1 cellular context compared by ENCODE assay signal in genomic region chr14:34539407-34540180, GRCh38.
TF ChIP-seq lines count a peak whose summit lies in the region.

TSS of gene EAPP (minus strand) at chr14:34539701. CDS start at chr14:34539628, 73 bp downstream.

TF ChIP-seq in HepG2, 621 proteins besides CTCF, POLR2A, EP300 and RAD21 (continued from another document and continues in another):
- TF ChIP-seq WIZ (CRISPR knock-in tag; IDR thresholded peaks at IDR 0.05) = peak; percentile 96; the same call in 1 of the 2 replicates
- TF ChIP-seq ZNF564 (CRISPR knock-in tag; IDR thresholded peaks at IDR 0.05) = peak; percentile 96
- TF ChIP-seq STAT6 (CRISPR knock-in tag; IDR thresholded peaks at IDR 0.05; ENCODE audit: borderline replicate concordance) = peak; percentile 32; the same call in 1 of the 2 replicates
- TF ChIP-seq AGO2 (optimal IDR thresholded peaks at IDR 0.05; ENCODE audit: low read depth, low read length) = peak; percentile 95
- peak; percentile 73 for TF ChIP-seq ZNF629 (CRISPR knock-in tag; conservative IDR thresholded peaks at IDR 0.05)
- peak; percentile 87; the same call in 1 of the 2 replicates for TF ChIP-seq ZNF12 (CRISPR knock-in tag; IDR thresholded peaks at IDR 0.05)
- TF ChIP-seq CBX1 (IDR thresholded peaks at IDR 0.05; ENCODE audit: low read depth) = peak; percentile 99
- peak; percentile 97 for TF ChIP-seq ZFP41 (CRISPR knock-in tag; IDR thresholded peaks at IDR 0.05; ENCODE audit: borderline replicate concordance)
- peak; percentile 85 for TF ChIP-seq ZNF790 (CRISPR knock-in tag; IDR thresholded peaks at IDR 0.05; ENCODE audit: borderline replicate concordance)
- TF ChIP-seq SMC3 (IDR thresholded peaks at IDR 0.05; ENCODE audit: low read length) = peak; percentile 30; the same call in 1 of the 2 replicates
- TF ChIP-seq PRDM4 (CRISPR knock-in tag; IDR thresholded peaks at IDR 0.05; ENCODE audit: borderline replicate concordance) = peak; percentile 95
- TF ChIP-seq ZUFSP (CRISPR knock-in tag; IDR thresholded peaks at IDR 0.05; ENCODE audit: borderline replicate concordance) = no peak
- TF ChIP-seq ZNF687 (CRISPR knock-in tag; IDR thresholded peaks at IDR 0.05) = peak; percentile 99
- TF ChIP-seq MLX (CRISPR knock-in tag; IDR thresholded peaks at IDR 0.05) = peak; percentile 68
- TF ChIP-seq MBNL3 (CRISPR knock-in tag; conservative IDR thresholded peaks at IDR 0.05) = no peak
- peak; percentile 95 for TF ChIP-seq CREB1 (IDR thresholded peaks at IDR 0.05)
- peak; percentile 96; the same call in 1 of the 2 replicates for TF ChIP-seq CREB1 (CRISPR knock-in tag; IDR thresholded peaks at IDR 0.05)
- no peak for TF ChIP-seq ZNF354B (CRISPR knock-in tag; IDR thresholded peaks at IDR 0.05)
- TF ChIP-seq KLF15 (CRISPR knock-in tag; IDR thresholded peaks at IDR 0.05; ENCODE audit: borderline replicate concordance) = peak; percentile 97; the same call in 1 of the 2 replicates
- no peak for TF ChIP-seq SUZ12 (IDR thresholded peaks at IDR 0.05; ENCODE audit: low read depth, low read length)
- TF ChIP-seq KAT7 (CRISPR knock-in tag; IDR thresholded peaks at IDR 0.05; ENCODE audit: borderline replicate concordance) = peak; percentile 100
- peak; percentile 97 for TF ChIP-seq KLF13 (CRISPR knock-in tag; IDR thresholded peaks at IDR 0.05)
- TF ChIP-seq TBX2 (CRISPR knock-in tag; IDR thresholded peaks at IDR 0.05; ENCODE audit: borderline replicate concordance) = peak; percentile 97
- peak; percentile 23; the same call in 1 of the 2 replicates for TF ChIP-seq MAFF (IDR thresholded peaks at IDR 0.05; ENCODE audit: low read depth, low read length)
- peak; percentile 44; the same call in 1 of the 2 replicates for TF ChIP-seq NFE2L2 (IDR thresholded peaks at IDR 0.05; ENCODE audit: low read length)
- peak; percentile 91 for TF ChIP-seq PAXIP1 (CRISPR knock-in tag; conservative IDR thresholded peaks at IDR 0.05)
- TF ChIP-seq ZNF7 (CRISPR knock-in tag; IDR thresholded peaks at IDR 0.05) = peak; percentile 65; the same call in 1 of the 2 replicates
- peak; percentile 96 for TF ChIP-seq ZIK1 (CRISPR knock-in tag; IDR thresholded peaks at IDR 0.05; ENCODE audit: borderline replicate concordance, low read depth)
- peak; percentile 94; the same call in 1 of the 2 replicates for TF ChIP-seq ZNF780A (CRISPR knock-in tag; IDR thresholded peaks at IDR 0.05)
- peak; percentile 66; the same call in 1 of the 2 replicates for TF ChIP-seq HCFC1 (IDR thresholded peaks at IDR 0.05; ENCODE audit: low read depth, low read length)
- TF ChIP-seq CSRNP2 (CRISPR knock-in tag; conservative IDR thresholded peaks at IDR 0.05; ENCODE audit: low read depth) = no peak
- peak; percentile 99; the same call in 1 of the 2 replicates for TF ChIP-seq PAX8 (CRISPR knock-in tag; IDR thresholded peaks at IDR 0.05; ENCODE audit: borderline replicate concordance)
- no peak for TF ChIP-seq CAMTA2 (CRISPR knock-in tag; IDR thresholded peaks at IDR 0.05; ENCODE audit: borderline replicate concordance)
- no peak for TF ChIP-seq NFE2 (CRISPR knock-in tag; IDR thresholded peaks at IDR 0.05)
- TF ChIP-seq ZNF343 (CRISPR knock-in tag; IDR thresholded peaks at IDR 0.05) = peak; percentile 99
- peak; percentile 79 for TF ChIP-seq RARA (CRISPR knock-in tag; IDR thresholded peaks at IDR 0.05)
- peak; percentile 96 for TF ChIP-seq SATB2 (CRISPR knock-in tag; IDR thresholded peaks at IDR 0.05)
- TF ChIP-seq ZNF589 (CRISPR knock-in tag; conservative IDR thresholded peaks at IDR 0.05) = peak; percentile 97
- peak; percentile 97 for TF ChIP-seq ZNF253 (CRISPR knock-in tag; IDR thresholded peaks at IDR 0.05; ENCODE audit: borderline replicate concordance)
- peak; percentile 100 for TF ChIP-seq ARHGAP35 (CRISPR knock-in tag; IDR thresholded peaks at IDR 0.05; ENCODE audit: borderline replicate concordance)
- TF ChIP-seq ZNF275 (CRISPR knock-in tag; IDR thresholded peaks at IDR 0.05; ENCODE audit: borderline replicate concordance) = peak; percentile 98
- TF ChIP-seq SP140L (CRISPR knock-in tag; IDR thresholded peaks at IDR 0.05; ENCODE audit: borderline replicate concordance) = peak; percentile 99; the same call in 1 of the 2 replicates
- TF ChIP-seq DR1 (CRISPR knock-in tag; IDR thresholded peaks at IDR 0.05) = peak; percentile 96; the same call in 1 of the 2 replicates
- peak; percentile 79 for TF ChIP-seq ZKSCAN8 (CRISPR knock-in tag; IDR thresholded peaks at IDR 0.05; ENCODE audit: borderline replicate concordance)
- TF ChIP-seq ZNF784 (CRISPR knock-in tag; IDR thresholded peaks at IDR 0.05; ENCODE audit: borderline replicate concordance) = peak; percentile 95
- TF ChIP-seq ZBTB38 (CRISPR knock-in tag; IDR thresholded peaks at IDR 0.05) = peak; percentile 98
